34 cellular contexts compared by ENCODE assay signal in the genomic region with DNA sequence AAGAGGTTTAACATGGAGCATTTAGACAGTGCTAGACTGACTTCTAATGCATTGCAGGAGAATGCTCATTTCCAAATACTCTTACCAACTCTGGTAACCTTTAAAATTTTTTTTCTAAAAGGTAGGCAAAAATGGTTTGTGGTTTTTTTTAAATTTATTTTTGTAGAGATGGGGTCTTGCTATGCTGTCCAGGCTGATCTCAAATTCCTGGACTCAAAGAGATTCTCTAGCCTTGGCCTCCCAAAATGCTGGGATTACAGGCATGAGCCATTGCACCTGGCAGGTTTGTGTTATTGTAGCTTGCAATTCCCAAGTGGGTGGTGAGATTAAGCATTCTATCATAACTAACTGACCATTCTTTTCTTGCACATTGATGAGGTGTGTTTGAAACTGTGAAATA.
"Had no signal": no experiment of that assay in that cellular context is flagged by ENCODE, and none has a peak within 500 bp of the region (broad histone marks: within the 10 kb centered on the region; RNA-seq: fewer than 3 reads in every experiment).

No MANE protein-coding gene starts in this region.

- H3K36me3 ChIP-seq: MG63 had no signal

- DNase-seq: Karpas-422, Kasumi-1, MG63, MM.1S, MV-4-11, NCI-H1048, NCI-H1092, NCI-H1092 treated with DMSO at 0.1 percent for 48 hours, NCI-H1105, NCI-H1105 treated with DMSO at 0.1 percent for 48 hours, NCI-H1417, NCI-H1417 treated with DMSO at 0.1 percent for 48 hours, NCI-H1436, NCI-H1436 treated with DMSO at 0.1 percent for 48 hours, NCI-H146, NCI-H1694, NCI-H1694 treated with DMSO at 0.1 percent for 48 hours, NCI-H187, NCI-H187 treated with DMSO at 0.1 percent for 48 hours, NCI-H1930, NCI-H2029, NCI-H2029 treated with DMSO at 0.1 percent for 48 hours, NCI-H2081, NCI-H2081 treated with DMSO at 0.1 percent for 48 hours, NCI-H2107, NCI-H2171, NCI-H2171 treated with DMSO at 0.1 percent for 48 hours, NCI-H2227 treated with DMSO at 0.1 percent for 48 hours, NCI-H226, NCI-H345, NCI-H446, NCI-H446 treated with DMSO at 0.1 percent for 48 hours, NCI-H510A had no signal

- H3K9me3 ChIP-seq: MG63 had no signal

- H3K9ac ChIP-seq: KMS-11 had no signal

- H3K4me3 ChIP-seq: MG63 had no signal

- H3K4me2 ChIP-seq: KMS-11 had no signal

- H3K27ac ChIP-seq: KMS-11 had no signal

- H3K27me3 ChIP-seq: MG63 had no signal
